Comparison of ENCODE assay signal across 28 cellular contexts in genomic region chr12:5710260-5710878, GRCh38.
"Had no signal": no experiment of that assay in that cellular context is flagged by ENCODE, and none has a peak within 500 bp of the region (broad histone marks: within the 10 kb centered on the region; RNA-seq: fewer than 3 reads in every experiment).

No MANE protein-coding gene starts in this region.

- H3K4me1 Mint-ChIP-seq: immature natural killer cell; stimulated activated effector memory CD8-positive, alpha-beta T cell treated with anti-CD3 and anti-CD28 coated beads, Interleukin-12 subunit alpha, Interleukin-12 subunit beta, amount 100 ng/mL, for 72 hours had no signal

- FAIRE-seq: colon, endothelial cell of umbilical vein, urothelium cell line had no signal

- H3K9me3 Mint-ChIP-seq: dendritic cell treated with granulocyte-macrophage colony-stimulating factor and Interleukin-4, amounts not matched to agents 40 ng/mL and 50 ng/mL, for 4 days; endodermal cell; natural killer cell treated with Interleukin-12 subunit alpha and Interleukin-12 subunit beta and Interleukin-15 and Interleukin-18, amount 100 ng/mL, for 72 hours; neural crest cell had no signal

- H3K4me3 Mint-ChIP-seq: dendritic cell treated with granulocyte-macrophage colony-stimulating factor and Interleukin-4, amounts not matched to agents 40 ng/mL and 50 ng/mL, for 4 days; endodermal cell; immature natural killer cell; natural killer cell treated with Interleukin-12 subunit alpha and Interleukin-12 subunit beta and Interleukin-15 and Interleukin-18, amount 100 ng/mL, for 72 hours; neural crest cell; stimulated activated effector memory CD8-positive, alpha-beta T cell treated with anti-CD3 and anti-CD28 coated beads, Interleukin-12 subunit alpha, Interleukin-12 subunit beta, amount 100 ng/mL, for 72 hours had no signal

- ATAC-seq: heart right ventricle; left ventricle myocardium superior; lower lobe of right lung; natural killer cell treated with Interleukin-12 subunit alpha and Interleukin-12 subunit beta and Interleukin-15 and Interleukin-18, amount 100 ng/mL, for 72 hours; stimulated activated effector memory CD8-positive, alpha-beta T cell treated with anti-CD3 and anti-CD28 coated beads, Interleukin-12 subunit alpha, Interleukin-12 subunit beta, amount 100 ng/mL, for 72 hours; stimulated activated naive CD8-positive, alpha-beta T cell treated with anti-CD3 and anti-CD28 coated beads, Interleukin-15, Interleukin-2, amounts not matched to agents 100 U/mL and 50 U/mL, for 24 hours had no signal

- DNase-seq: effector CD8-positive, alpha-beta T cell; foreskin melanocyte; glutamatergic neuron; heart right ventricle; hypothalamus; immature natural killer cell; kidney glomerular epithelial cell; left ventricle myocardium superior; lower lobe of right lung; sigmoid colon; stimulated activated CD4-positive, alpha-beta T cell treated with anti-CD3 and anti-CD28 coated beads, Interleukin-2, amount 100 ng/mL, for 24 hours; stimulated activated CD4-positive, alpha-beta T cell treated with anti-CD3 and anti-CD28 coated beads, Interleukin-4, amount 100 ng/mL, for 24 hours; stimulated activated naive CD8-positive, alpha-beta T cell treated with anti-CD3 and anti-CD28 coated beads, Interleukin-15, Interleukin-2, amounts not matched to agents 100 U/mL and 50 U/mL, for 24 hours; upper lobe of left lung had no signal

- H3K36me3 ChIP-seq: esophagus muscularis mucosa, heart right ventricle, lower lobe of right lung, right atrium auricular region, sigmoid colon, thoracic aorta, tibial nerve, upper lobe of left lung had no signal

- H3K9ac ChIP-seq: parathyroid adenoma had no signal

- H3K9me3 ChIP-seq: esophagus muscularis mucosa, heart right ventricle, lower lobe of right lung, right atrium auricular region, sigmoid colon, thoracic aorta, tibial nerve, upper lobe of left lung had no signal

- H3K4me1 ChIP-seq: esophagus muscularis mucosa, lower lobe of right lung, parathyroid adenoma, right atrium auricular region, tibial nerve, upper lobe of left lung had no signal

- H3K27me3 ChIP-seq: esophagus muscularis mucosa, heart right ventricle, right atrium auricular region, sigmoid colon, tibial nerve, upper lobe of left lung had no signal

- H3K79me2 ChIP-seq: parathyroid adenoma had no signal

- H3K27ac ChIP-seq: esophagus muscularis mucosa, heart right ventricle, lower lobe of right lung, parathyroid adenoma, right atrium auricular region, sigmoid colon, thoracic aorta, tibial nerve, upper lobe of left lung had no signal

- H3K4me3 ChIP-seq: esophagus muscularis mucosa, heart right ventricle, lower lobe of right lung, right atrium auricular region, sigmoid colon, thoracic aorta, tibial nerve, upper lobe of left lung had no signal

- H3K27ac Mint-ChIP-seq: dendritic cell treated with granulocyte-macrophage colony-stimulating factor and Interleukin-4, amounts not matched to agents 40 ng/mL and 50 ng/mL, for 4 days; endodermal cell; immature natural killer cell; natural killer cell treated with Interleukin-12 subunit alpha and Interleukin-12 subunit beta and Interleukin-15 and Interleukin-18, amount 100 ng/mL, for 72 hours; progenitor cell of endocrine pancreas; stimulated activated effector memory CD8-positive, alpha-beta T cell treated with anti-CD3 and anti-CD28 coated beads, Interleukin-12 subunit alpha, Interleukin-12 subunit beta, amount 100 ng/mL, for 72 hours had no signal

- H2AFZ ChIP-seq: parathyroid adenoma had no signal

- H3K36me3 Mint-ChIP-seq: immature natural killer cell; natural killer cell treated with Interleukin-12 subunit alpha and Interleukin-12 subunit beta and Interleukin-15 and Interleukin-18, amount 100 ng/mL, for 72 hours; stimulated activated effector memory CD8-positive, alpha-beta T cell treated with anti-CD3 and anti-CD28 coated beads, Interleukin-12 subunit alpha, Interleukin-12 subunit beta, amount 100 ng/mL, for 72 hours had no signal
